Comparison of ENCODE assay signal across 8 cellular contexts in genomic region chr1:39102537-39103320, GRCh38.
DNase-seq lines count a peak whose midpoint lies in the region; ATAC-seq and TF ChIP-seq lines count a peak whose summit lies in the region.

No MANE protein-coding gene starts in this region.

- peaks cover 9% of the 10 kb centered on the region for H3K36me3 Mint-ChIP-seq in dendritic cell treated with granulocyte-macrophage colony-stimulating factor and Interleukin-4, amounts not matched to agents 40 ng/mL and 50 ng/mL, for 4 days (ENCODE audit: low read depth)

- peaks cover 63% of the 10 kb centered on the region for H3K4me1 Mint-ChIP-seq in dendritic cell treated with granulocyte-macrophage colony-stimulating factor and Interleukin-4, amounts not matched to agents 40 ng/mL and 50 ng/mL, for 4 days (ENCODE audit: low read depth)

- intact Hi-C loops in dendritic cell treated with granulocyte-macrophage colony-stimulating factor and Interleukin-4, amounts not matched to agents 40 ng/mL and 50 ng/mL, for 4 days (cut with micrococcal nuclease) = no loop called here
- intact Hi-C loops in left lung (cut with DNase I) = loop anchor here (10.0 kb wide), 1 partner anchor 82 kb away; no protein-coding TSS in a partner anchor

- peaks cover 31 to 35% of the 10 kb centered on the region in 2 donors for H3K4me1 ChIP-seq in left lung

- H3K27me3 Mint-ChIP-seq in dendritic cell treated with granulocyte-macrophage colony-stimulating factor and Interleukin-4, amounts not matched to agents 40 ng/mL and 50 ng/mL, for 4 days = no peaks in the 10 kb centered on the region

- peak; percentile 52 for ATAC-seq in GM19395 (IDR thresholded peaks at IDR 0.05; ENCODE audit: unreplicated experiment)
- peak; percentile 46 for ATAC-seq in left lung
- ATAC-seq in GM19328 (IDR thresholded peaks at IDR 0.05; ENCODE audit: unreplicated experiment) = no peak

- no peaks in the 10 kb centered on the region for H3K36me3 ChIP-seq in left lung

- no peaks in the 10 kb centered on the region for H3K9me3 Mint-ChIP-seq in dendritic cell treated with granulocyte-macrophage colony-stimulating factor and Interleukin-4, amounts not matched to agents 40 ng/mL and 50 ng/mL, for 4 days

- H3K27ac ChIP-seq in C4-2B (no peak overlapping the region; the same call in 1 of the 2 replicates), left lung (peak overlapping the region; percentile 90 to 95), substantia nigra (ENCODE audit: low read depth, low read length, poor library complexity, severe bottlenecking) (peak overlapping the region; percentile 40)

- peak; percentile 86 for TF ChIP-seq CTCF in C4-2B (conservative IDR thresholded peaks at IDR 0.05)
- TF ChIP-seq CTCF in left lung (IDR thresholded peaks at IDR 0.05) = peak; percentile 49 to 51

- H3K27ac Mint-ChIP-seq in dendritic cell treated with granulocyte-macrophage colony-stimulating factor and Interleukin-4, amounts not matched to agents 40 ng/mL and 50 ng/mL, for 4 days = peak overlapping the region; percentile 86

- H3K9me3 ChIP-seq in left lung = no peaks in the 10 kb centered on the region

- H3K27me3 ChIP-seq in left lung = peaks cover 0 to 26% of the 10 kb centered on the region in 2 donors

- DNase-seq in NCI-H146 treated with DMSO at 0.1 percent for 48 hours (lab: John Stamatoyannopoulos, UW; ENCODE audit: unreplicated experiment) = peak; percentile 24
- DNase-seq in SKM-1 treated with dmso at 0.1 percent for 144 hours (lab: John Stamatoyannopoulos, UW; ENCODE audit: unreplicated experiment) = peak; percentile 98
- DNase-seq in left lung = peak in 1 of 2 donors; percentile 61
- DNase-seq in substantia nigra (lab: John Stamatoyannopoulos, UW) = peak in 30 of 49 donors; percentile 15 to 76 (median 37)

- no peak overlapping the region for H3K4me3 ChIP-seq in left lung

- H3K4me3 Mint-ChIP-seq in dendritic cell treated with granulocyte-macrophage colony-stimulating factor and Interleukin-4, amounts not matched to agents 40 ng/mL and 50 ng/mL, for 4 days = peak overlapping the region; percentile 50
